In the genomic region with DNA sequence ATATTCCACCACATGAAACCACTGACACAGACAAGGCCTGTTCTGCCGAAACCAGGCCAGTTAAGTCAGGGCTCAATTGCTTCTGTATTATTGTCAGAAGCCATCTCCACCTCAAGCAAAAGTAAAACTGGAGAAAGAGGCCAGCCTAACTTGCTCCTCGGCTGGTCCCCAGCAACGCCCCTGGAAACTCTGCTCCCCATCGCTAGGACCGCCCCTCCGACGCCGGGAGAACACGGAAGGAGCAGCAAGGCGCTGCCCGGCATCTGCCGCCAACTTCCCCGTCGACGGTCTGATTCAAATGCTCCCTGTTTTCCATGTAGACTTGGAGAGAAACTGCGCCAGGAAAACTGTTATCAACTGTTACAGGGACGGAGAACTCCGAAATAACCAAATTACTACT, we compare ENCODE assay signal across 8 cellular contexts. TPM values are rescaled to one million over a fixed set of nuclear protein-coding genes. Genes with fewer than 3 reads are reported as not detected.
DNase-seq lines count a peak whose midpoint lies in the region; ATAC-seq and TF ChIP-seq lines count a peak whose summit lies in the region.
"Not testable (repeated sequence)": the region's sequence is repeated elsewhere in the genome, so short reads cannot be mapped to it uniquely, and the experiment has no call there.

No MANE protein-coding gene starts in this region.

- not testable (repeated sequence) for H3K9me3 ChIP-seq in left lung

- H3K36me3 Mint-ChIP-seq in activated CD8-positive, alpha-beta T cell treated with anti-CD3 and anti-CD28 coated beads, Interleukin-2, amount 10 ng/mL, durations not matched to agents 7 days and 5 days (ENCODE audit: low read depth); endothelial cell (ENCODE audit: low read depth, unreplicated experiment): not testable (repeated sequence)

- H3K27ac ChIP-seq in C4-2B (peak overlapping the region; percentile 75), left lung (peak overlapping the region in 1 of 2 donors; percentile 88)

- H3K4me3 ChIP-seq in left lung, result peak overlapping the region; percentile 40 to 52
- H3K4me3 ChIP-seq in skeletal muscle cell (ENCODE audit: low read depth, low read length), result peak overlapping the region; percentile 49

- POLR2A ChIA-PET in activated CD8-positive, alpha-beta T cell treated with anti-CD3 and anti-CD28 coated beads, Interleukin-2, amount 10 ng/mL, durations not matched to agents 7 days and 5 days (lab: Charles Lee), result not testable (repeated sequence)

- H3K4me1 ChIP-seq in left lung, result not testable (repeated sequence)

- not testable (repeated sequence) for TF ChIP-seq CTCF in C4-2B (conservative IDR thresholded peaks at IDR 0.05); endothelial cell (IDR thresholded peaks at IDR 0.05; ENCODE audit: unreplicated experiment); left lung (IDR thresholded peaks at IDR 0.05)

- H3K4me3 Mint-ChIP-seq in activated CD8-positive, alpha-beta T cell treated with anti-CD3 and anti-CD28 coated beads, Interleukin-2, amount 10 ng/mL, durations not matched to agents 7 days and 5 days, result peak overlapping the region; percentile 85
- H3K4me3 Mint-ChIP-seq in endothelial cell (ENCODE audit: unreplicated experiment), result peak overlapping the region; percentile 93

- H3K27ac Mint-ChIP-seq in activated CD8-positive, alpha-beta T cell treated with anti-CD3 and anti-CD28 coated beads, Interleukin-2, amount 10 ng/mL, durations not matched to agents 7 days and 5 days, result peak overlapping the region; percentile 89
- H3K27ac Mint-ChIP-seq in endothelial cell (ENCODE audit: unreplicated experiment), result not testable (repeated sequence)

- ATAC-seq in GM19351 (IDR thresholded peaks at IDR 0.05; ENCODE audit: unreplicated experiment) (peak; percentile 68), HG02970 (IDR thresholded peaks at IDR 0.05; ENCODE audit: low FRiP score, unreplicated experiment) (peak; percentile 45), left lung (peak; percentile 86)
- ATAC-seq in activated CD8-positive, alpha-beta T cell treated with anti-CD3 and anti-CD28 coated beads, Interleukin-2, amount 10 ng/mL, durations not matched to agents 7 days and 5 days, result peak; percentile 71

- intact Hi-C loops in left lung (cut with DNase I), result not testable (repeated sequence)

- H3K27me3 Mint-ChIP-seq in activated CD8-positive, alpha-beta T cell treated with anti-CD3 and anti-CD28 coated beads, Interleukin-2, amount 10 ng/mL, durations not matched to agents 7 days and 5 days (ENCODE audit: low read depth); endothelial cell (ENCODE audit: unreplicated experiment): not testable (repeated sequence)

- CTCF ChIA-PET in activated CD8-positive, alpha-beta T cell treated with anti-CD3 and anti-CD28 coated beads, Interleukin-2, amount 10 ng/mL, durations not matched to agents 7 days and 5 days (lab: Charles Lee), result not testable (repeated sequence)

- H3K4me1 Mint-ChIP-seq in activated CD8-positive, alpha-beta T cell treated with anti-CD3 and anti-CD28 coated beads, Interleukin-2, amount 10 ng/mL, durations not matched to agents 7 days and 5 days (ENCODE audit: low read depth), result peaks cover 13% of the 10 kb centered on the region
- H3K4me1 Mint-ChIP-seq in endothelial cell (ENCODE audit: unreplicated experiment), result not testable (repeated sequence)

- not testable (repeated sequence) for H3K36me3 ChIP-seq in left lung

- not testable (repeated sequence) for H3K9me3 Mint-ChIP-seq in activated CD8-positive, alpha-beta T cell treated with anti-CD3 and anti-CD28 coated beads, Interleukin-2, amount 10 ng/mL, durations not matched to agents 7 days and 5 days (ENCODE audit: insufficient read depth); endothelial cell (ENCODE audit: unreplicated experiment)

- peak; percentile 47 for DNase-seq in MV-4-11 (lab: John Stamatoyannopoulos, UW)
- peak; percentile 32 for DNase-seq in activated CD8-positive, alpha-beta T cell treated with anti-CD3 and anti-CD28 coated beads, Interleukin-2, amount 10 ng/mL, durations not matched to agents 7 days and 5 days
- not testable (repeated sequence) for DNase-seq in endothelial cell (ENCODE audit: low spot score); left lung; skeletal muscle cell (ENCODE audit: low read depth)

- H3K27me3 ChIP-seq in left lung, result not testable (repeated sequence)

RNA-seq across cellular contexts. Expression of a gene that starts 26.3 kb away (rescaled TPM):
- total RNA-seq in activated CD8-positive, alpha-beta T cell treated with anti-CD3 and anti-CD28 coated beads, Interleukin-2, amount 10 ng/mL, durations not matched to agents 7 days and 5 days, result under 1 TPM; 0.29 to 0.31 TPM
- total RNA-seq in endothelial cell (ENCODE audit: unreplicated experiment) (20.4 TPM), left lung (1 to 10 TPM in 1 of 2 donors, under 1 TPM in 1; 0.24 to 1.1 TPM)

Comparison
In these comparisons a context has a peak if more than half of its experiments do, and no peak if none do; other contexts are left out.
1. RNA of a gene that starts 26.3 kb away (total RNA-seq): 20.4 TPM in endothelial cell (single experiment); 0.24 to 1.1 TPM in left lung and 0.29 to 0.31 TPM in activated CD8-positive, alpha-beta T cell treated with anti-CD3 and anti-CD28 coated beads, Interleukin-2, amount 10 ng/mL, durations not matched to agents 7 days and 5 days; every median in the first group is over 10 times any median in the second.
2. Peak in every context shown above with its lines, with median percentiles within 50 percentile points of each other: ATAC-seq.